Comparison of ENCODE assay signal across 8 cellular contexts in genomic region chr3:170584585-170585007, GRCh38. TPM values are rescaled to one million over a fixed set of nuclear protein-coding genes. Genes with fewer than 3 reads are reported as not detected.
DNase-seq lines count a peak whose midpoint lies in the region; ATAC-seq and TF ChIP-seq lines count a peak whose summit lies in the region.

No MANE protein-coding gene starts in this region.

- TF ChIP-seq CTCF in fibroblast of villous mesenchyme (IDR thresholded peaks at IDR 0.05; ENCODE audit: insufficient read depth, low read depth, low read length) (no peak), neural progenitor cell (IDR thresholded peaks at IDR 0.05) (no peak), uterus (IDR thresholded peaks at IDR 0.05) (no peak)

- no peak overlapping the region for H3K27ac Mint-ChIP-seq in activated T-cell treated with anti-CD3 and anti-CD28 coated beads, Interleukin-2, amount 50 U/mL, for 24 hours
- no peak overlapping the region for H3K27ac Mint-ChIP-seq in neural progenitor cell

- H3K4me3 ChIP-seq in fibroblast of villous mesenchyme (ENCODE audit: low read depth, low read length) (no peak overlapping the region), neural progenitor cell (peak overlapping the region; percentile 60), uterus (no peak overlapping the region)

- H3K36me3 ChIP-seq in neural progenitor cell (no peaks in the 10 kb centered on the region), uterus (no peaks in the 10 kb centered on the region)

- H3K9ac ChIP-seq in neural progenitor cell = no peak overlapping the region

- H2AFZ ChIP-seq in neural progenitor cell (replicated peaks) = no peak overlapping the region

- H3F3A ChIP-seq in neural progenitor cell (ENCODE audit: low read depth) = no peaks in the 10 kb centered on the region

- H3K4me2 ChIP-seq in neural progenitor cell = peak overlapping the region; percentile 97

- peaks cover 3% of the 10 kb centered on the region for H3K9me3 Mint-ChIP-seq in activated T-cell treated with anti-CD3 and anti-CD28 coated beads, Interleukin-2, amount 50 U/mL, for 24 hours
- H3K9me3 Mint-ChIP-seq in neural progenitor cell = no peaks in the 10 kb centered on the region

- H3K27me3 ChIP-seq in neural progenitor cell (peaks cover 75% of the 10 kb centered on the region), uterus (peaks cover 14 to 34% of the 10 kb centered on the region in 2 donors)

- DNase-seq in NCI-H2171 (lab: John Stamatoyannopoulos, UW) (peak; percentile 22), fibroblast of villous mesenchyme (ENCODE audit: low read depth) (peak; percentile 69), neural progenitor cell (ENCODE audit: low spot score) (peak; percentile 94), uterus (peak; percentile 42 to 49)
- DNase-seq in activated T-cell treated with anti-CD3 and anti-CD28 coated beads, Interleukin-2, amount 50 U/mL, for 24 hours = peak; percentile 58

- no peaks in the 10 kb centered on the region for H3K9me3 ChIP-seq in neural progenitor cell (ENCODE audit: low read depth)
- H3K9me3 ChIP-seq in uterus = no peaks in the 10 kb centered on the region

- no peak for TF ChIP-seq POLR2A in uterus (IDR thresholded peaks at IDR 0.05)

- H3K4me3 Mint-ChIP-seq in activated T-cell treated with anti-CD3 and anti-CD28 coated beads, Interleukin-2, amount 50 U/mL, for 24 hours = no peak overlapping the region
- peak overlapping the region; percentile 79 for H3K4me3 Mint-ChIP-seq in neural progenitor cell

- H3K27ac ChIP-seq in neural progenitor cell = no peak overlapping the region
- no peak overlapping the region for H3K27ac ChIP-seq in uterus

- no peaks in the 10 kb centered on the region for H3K4me1 Mint-ChIP-seq in activated T-cell treated with anti-CD3 and anti-CD28 coated beads, Interleukin-2, amount 50 U/mL, for 24 hours (ENCODE audit: low read depth)
- H3K4me1 Mint-ChIP-seq in neural progenitor cell = peaks cover 3% of the 10 kb centered on the region

- H3K79me2 ChIP-seq in neural progenitor cell (ENCODE audit: low read depth) = no peaks in the 10 kb centered on the region

- peaks cover 71% of the 10 kb centered on the region for H3K27me3 Mint-ChIP-seq in activated T-cell treated with anti-CD3 and anti-CD28 coated beads, Interleukin-2, amount 50 U/mL, for 24 hours
- peaks cover 28% of the 10 kb centered on the region for H3K27me3 Mint-ChIP-seq in neural progenitor cell (ENCODE audit: insufficient read depth, low read depth)

- intact Hi-C loops in uterus (cut with DNase I; ENCODE audit: low total_unique reads) = no loop called here

- H3K36me3 Mint-ChIP-seq in activated T-cell treated with anti-CD3 and anti-CD28 coated beads, Interleukin-2, amount 50 U/mL, for 24 hours (ENCODE audit: low read depth) = no peaks in the 10 kb centered on the region
- H3K36me3 Mint-ChIP-seq in neural progenitor cell = no peaks in the 10 kb centered on the region

- peaks cover 6% of the 10 kb centered on the region for H3K4me1 ChIP-seq in neural progenitor cell
- H3K4me1 ChIP-seq in uterus = no peaks in the 10 kb centered on the region

- ATAC-seq in GM19438 (IDR thresholded peaks at IDR 0.05; ENCODE audit: low read depth, unreplicated experiment) (peak; percentile 68), HG03439 (IDR thresholded peaks at IDR 0.05; ENCODE audit: unreplicated experiment) (no peak), GM19351 (IDR thresholded peaks at IDR 0.05; ENCODE audit: unreplicated experiment) (no peak)

- H4K20me1 ChIP-seq in neural progenitor cell (ENCODE audit: low read depth) = peaks cover 28% of the 10 kb centered on the region

RNA-seq across cellular contexts. Expression of gene SLC7A14, which starts 1.3 kb away (rescaled TPM):
- 1.6 and 2.2 TPM in 2 replicates for total RNA-seq in fibroblast of villous mesenchyme
- total RNA-seq in neural progenitor cell (ENCODE audit: low replicate concordance) = under 0.01 TPM in 1 of 2 replicates, not detected in the other
- total RNA-seq in uterus = under 1 TPM in 1 of 4 donors, not detected in 3; 0.55 TPM

Comparison
In these comparisons a context has a peak if more than half of its experiments do, and no peak if none do; other contexts are left out.
1. DNase-seq: peak in every context shown above with its lines; median percentile 94 in neural progenitor cell; 69 in fibroblast of villous mesenchyme; 58 in activated T-cell treated with anti-CD3 and anti-CD28 coated beads, Interleukin-2, amount 50 U/mL, for 24 hours; 46 in uterus; 22 in NCI-H2171.